1 cellular context compared by ENCODE assay signal in genomic region chr17:68035131-68035522, GRCh38.
A peak's percentile ranks its signal among the peaks of the same experiment; 100 is the strongest.
TF ChIP-seq lines count a peak whose summit lies in the region.

No MANE protein-coding gene starts in this region.

TF ChIP-seq in HepG2, 621 proteins besides CTCF, POLR2A, EP300 and RAD21 (continued from another document and continues in another):
- TF ChIP-seq HOMEZ (CRISPR knock-in tag; IDR thresholded peaks at IDR 0.05; ENCODE audit: low read depth) (no peak), GRHL1 (CRISPR knock-in tag; conservative IDR thresholded peaks at IDR 0.05) (no peak), HES4 (CRISPR knock-in tag; IDR thresholded peaks at IDR 0.05; ENCODE audit: borderline replicate concordance) (no peak), CHCHD3 (CRISPR knock-in tag; IDR thresholded peaks at IDR 0.05) (no peak), THAP8 (CRISPR knock-in tag; IDR thresholded peaks at IDR 0.05; ENCODE audit: borderline replicate concordance) (no peak), STAT6 (CRISPR knock-in tag; IDR thresholded peaks at IDR 0.05; ENCODE audit: borderline replicate concordance) (no peak), ZHX2 (IDR thresholded peaks at IDR 0.05; ENCODE audit: low read depth) (0 out of 2 replicates have a peak, but pooled peaks have one; percentile 7), ZHX2 (CRISPR knock-in tag; IDR thresholded peaks at IDR 0.05; ENCODE audit: borderline replicate concordance) (no peak), CBFB (CRISPR knock-in tag; IDR thresholded peaks at IDR 0.05) (no peak), ZFP41 (CRISPR knock-in tag; IDR thresholded peaks at IDR 0.05; ENCODE audit: borderline replicate concordance) (no peak), ZNF24 (IDR thresholded peaks at IDR 0.05) (no peak), ARID4A (CRISPR knock-in tag; IDR thresholded peaks at IDR 0.05; ENCODE audit: borderline replicate concordance) (no peak), SP1 (IDR thresholded peaks at IDR 0.05) (no peak), SP1 (CRISPR knock-in tag; IDR thresholded peaks at IDR 0.05) (peak; percentile 76), ZNF597 (CRISPR knock-in tag; IDR thresholded peaks at IDR 0.05) (no peak), HINFP (CRISPR knock-in tag; IDR thresholded peaks at IDR 0.05; ENCODE audit: low read depth) (no peak), ZNF451 (CRISPR knock-in tag; IDR thresholded peaks at IDR 0.05) (no peak), IKZF5 (CRISPR knock-in tag; IDR thresholded peaks at IDR 0.05) (0 out of 2 replicates have a peak, but pooled peaks have one; percentile 9), KDM2A (CRISPR knock-in tag; IDR thresholded peaks at IDR 0.05; ENCODE audit: borderline replicate concordance, low read depth) (no peak), ATF4 (CRISPR knock-in tag; IDR thresholded peaks at IDR 0.05) (no peak), PCBP2 (optimal IDR thresholded peaks at IDR 0.05; ENCODE audit: low read depth, low read length, poor library complexity, severe bottlenecking) (no peak), ZNF660 (CRISPR knock-in tag; IDR thresholded peaks at IDR 0.05; ENCODE audit: borderline replicate concordance, low read depth) (no peak), ZNF17 (CRISPR knock-in tag; IDR thresholded peaks at IDR 0.05) (no peak), ZBTB34 (CRISPR knock-in tag; IDR thresholded peaks at IDR 0.05) (no peak), EEA1 (CRISPR knock-in tag; IDR thresholded peaks at IDR 0.05; ENCODE audit: borderline replicate concordance) (no peak), SYNCRIP (IDR thresholded peaks at IDR 0.05; ENCODE audit: insufficient read depth, low read depth, low read length) (no peak), ZFP37 (CRISPR knock-in tag; IDR thresholded peaks at IDR 0.05; ENCODE audit: borderline replicate concordance) (0 out of 2 replicates have a peak, but pooled peaks have one; percentile 28), ZNF746 (CRISPR knock-in tag; IDR thresholded peaks at IDR 0.05) (no peak)
